1 cellular context compared by ENCODE assay signal in the genomic region with DNA sequence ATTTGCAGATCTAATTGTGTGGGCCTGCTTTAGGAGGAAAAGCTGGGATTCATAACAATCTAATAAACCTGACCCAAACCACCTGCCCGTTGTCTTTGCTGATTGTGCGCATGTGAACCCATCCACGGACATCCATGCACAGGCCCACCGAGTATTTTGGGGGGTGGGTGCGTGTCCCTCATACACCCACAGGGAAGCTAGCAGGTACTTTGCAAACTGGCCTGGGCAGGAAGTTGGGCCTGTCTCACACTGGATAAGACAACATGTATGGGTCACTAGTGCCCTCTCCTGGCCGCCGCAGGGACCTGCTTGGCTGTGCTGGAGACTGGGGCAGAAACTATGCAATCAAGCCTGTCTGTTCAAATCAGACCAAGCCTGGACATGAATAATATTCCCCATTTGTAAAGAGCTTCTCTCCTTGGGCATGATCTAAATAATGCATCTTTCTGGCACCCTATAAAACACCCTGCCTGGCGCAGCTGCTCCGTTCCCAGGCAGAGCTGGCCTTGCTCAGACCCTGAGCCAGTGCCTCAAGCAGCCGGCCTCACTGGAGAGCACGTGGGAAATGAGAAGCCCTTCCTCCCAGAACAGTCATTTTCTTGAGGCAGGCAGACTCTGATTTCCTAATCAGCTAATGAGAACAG.
A peak's percentile ranks its signal among the peaks of the same experiment; 100 is the strongest.
TF ChIP-seq lines count a peak whose summit lies in the region.

No MANE protein-coding gene starts in this region.

TF ChIP-seq in HepG2, 621 proteins besides CTCF, POLR2A, EP300 and RAD21 (continued from another document and continues in another):
- TF ChIP-seq, protein P1, sequence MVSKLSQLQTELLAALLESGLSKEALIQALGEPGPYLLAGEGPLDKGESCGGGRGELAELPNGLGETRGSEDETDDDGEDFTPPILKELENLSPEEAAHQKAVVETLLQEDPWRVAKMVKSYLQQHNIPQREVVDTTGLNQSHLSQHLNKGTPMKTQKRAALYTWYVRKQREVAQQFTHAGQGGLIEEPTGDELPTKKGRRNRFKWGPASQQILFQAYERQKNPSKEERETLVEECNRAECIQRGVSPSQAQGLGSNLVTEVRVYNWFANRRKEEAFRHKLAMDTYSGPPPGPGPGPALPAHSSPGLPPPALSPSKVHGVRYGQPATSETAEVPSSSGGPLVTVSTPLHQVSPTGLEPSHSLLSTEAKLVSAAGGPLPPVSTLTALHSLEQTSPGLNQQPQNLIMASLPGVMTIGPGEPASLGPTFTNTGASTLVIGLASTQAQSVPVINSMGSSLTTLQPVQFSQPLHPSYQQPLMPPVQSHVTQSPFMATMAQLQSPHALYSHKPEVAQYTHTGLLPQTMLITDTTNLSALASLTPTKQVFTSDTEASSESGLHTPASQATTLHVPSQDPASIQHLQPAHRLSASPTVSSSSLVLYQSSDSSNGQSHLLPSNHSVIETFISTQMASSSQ (IDR thresholded peaks at IDR 0.05; ENCODE audit: low read depth): no peak
- TF ChIP-seq, protein P1 (CRISPR knock-in tag; IDR thresholded peaks at IDR 0.05; ENCODE audit: borderline replicate concordance): 0 out of 2 replicates have a peak, but pooled peaks have one; percentile 33
- TF ChIP-seq KDM6A (CRISPR knock-in tag; IDR thresholded peaks at IDR 0.05; ENCODE audit: low read depth) (0 out of 2 replicates have a peak, but pooled peaks have one; percentile 11), FOXK1 (CRISPR knock-in tag; IDR thresholded peaks at IDR 0.05; ENCODE audit: borderline replicate concordance, low read depth) (no peak), ZNF543 (CRISPR knock-in tag; IDR thresholded peaks at IDR 0.05) (0 out of 2 replicates have a peak, but pooled peaks have one; percentile 48), MAFK (conservative IDR thresholded peaks at IDR 0.05 in 1 of 2, IDR thresholded peaks at IDR 0.05 in 1 of 2; ENCODE audit: low read length in 2 of 2) (no peak), GABPA (IDR thresholded peaks at IDR 0.05; ENCODE audit: low read depth, low read length) (no peak), GABPA (CRISPR knock-in tag; IDR thresholded peaks at IDR 0.05; ENCODE audit: low read depth) (no peak), CHD4 (IDR thresholded peaks at IDR 0.05; ENCODE audit: borderline replicate concordance, low read length) (peak; percentile 84; the same call in 1 of the 2 replicates), NRL (CRISPR knock-in tag; IDR thresholded peaks at IDR 0.05; ENCODE audit: borderline replicate concordance) (0 out of 2 replicates have a peak, but pooled peaks have one; percentile 46), ZC3H4 (CRISPR knock-in tag; IDR thresholded peaks at IDR 0.05; ENCODE audit: borderline replicate concordance) (0 out of 2 replicates have a peak, but pooled peaks have one; percentile 26), ZNF44 (CRISPR knock-in tag; IDR thresholded peaks at IDR 0.05) (peak; percentile 93), ZNF816 (CRISPR knock-in tag; IDR thresholded peaks at IDR 0.05; ENCODE audit: borderline replicate concordance) (0 out of 2 replicates have a peak, but pooled peaks have one; percentile 25), NFYB (CRISPR knock-in tag; IDR thresholded peaks at IDR 0.05) (no peak), SMC3 (IDR thresholded peaks at IDR 0.05; ENCODE audit: low read length) (peak; percentile 95), SALL1 (CRISPR knock-in tag; IDR thresholded peaks at IDR 0.05) (peak; percentile 69), KLF13 (CRISPR knock-in tag; IDR thresholded peaks at IDR 0.05) (no peak), RFX1 (IDR thresholded peaks at IDR 0.05) (no peak), POGZ (CRISPR knock-in tag; IDR thresholded peaks at IDR 0.05) (0 out of 2 replicates have a peak, but pooled peaks have one; percentile 29), ZNF383 (CRISPR knock-in tag; IDR thresholded peaks at IDR 0.05; ENCODE audit: borderline replicate concordance) (peak; percentile 96; the same call in 1 of the 2 replicates), ATRX (CRISPR knock-in tag; IDR thresholded peaks at IDR 0.05; ENCODE audit: borderline replicate concordance) (no peak), ZZZ3 (CRISPR knock-in tag; IDR thresholded peaks at IDR 0.05; ENCODE audit: borderline replicate concordance) (peak; percentile 57), LCORL (IDR thresholded peaks at IDR 0.05) (no peak), LCORL (CRISPR knock-in tag; IDR thresholded peaks at IDR 0.05) (peak; percentile 55), ZFY (CRISPR knock-in tag; IDR thresholded peaks at IDR 0.05) (peak; percentile 75)
- TF ChIP-seq, protein P2, sequence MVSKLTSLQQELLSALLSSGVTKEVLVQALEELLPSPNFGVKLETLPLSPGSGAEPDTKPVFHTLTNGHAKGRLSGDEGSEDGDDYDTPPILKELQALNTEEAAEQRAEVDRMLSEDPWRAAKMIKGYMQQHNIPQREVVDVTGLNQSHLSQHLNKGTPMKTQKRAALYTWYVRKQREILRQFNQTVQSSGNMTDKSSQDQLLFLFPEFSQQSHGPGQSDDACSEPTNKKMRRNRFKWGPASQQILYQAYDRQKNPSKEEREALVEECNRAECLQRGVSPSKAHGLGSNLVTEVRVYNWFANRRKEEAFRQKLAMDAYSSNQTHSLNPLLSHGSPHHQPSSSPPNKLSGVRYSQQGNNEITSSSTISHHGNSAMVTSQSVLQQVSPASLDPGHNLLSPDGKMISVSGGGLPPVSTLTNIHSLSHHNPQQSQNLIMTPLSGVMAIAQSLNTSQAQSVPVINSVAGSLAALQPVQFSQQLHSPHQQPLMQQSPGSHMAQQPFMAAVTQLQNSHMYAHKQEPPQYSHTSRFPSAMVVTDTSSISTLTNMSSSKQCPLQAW (CRISPR knock-in tag; IDR thresholded peaks at IDR 0.05): peak; percentile 77; the same call in 1 of the 2 replicates
- TF ChIP-seq, protein P3, sequence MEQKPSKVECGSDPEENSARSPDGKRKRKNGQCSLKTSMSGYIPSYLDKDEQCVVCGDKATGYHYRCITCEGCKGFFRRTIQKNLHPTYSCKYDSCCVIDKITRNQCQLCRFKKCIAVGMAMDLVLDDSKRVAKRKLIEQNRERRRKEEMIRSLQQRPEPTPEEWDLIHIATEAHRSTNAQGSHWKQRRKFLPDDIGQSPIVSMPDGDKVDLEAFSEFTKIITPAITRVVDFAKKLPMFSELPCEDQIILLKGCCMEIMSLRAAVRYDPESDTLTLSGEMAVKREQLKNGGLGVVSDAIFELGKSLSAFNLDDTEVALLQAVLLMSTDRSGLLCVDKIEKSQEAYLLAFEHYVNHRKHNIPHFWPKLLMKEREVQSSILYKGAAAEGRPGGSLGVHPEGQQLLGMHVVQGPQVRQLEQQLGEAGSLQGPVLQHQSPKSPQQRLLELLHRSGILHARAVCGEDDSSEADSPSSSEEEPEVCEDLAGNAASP (CRISPR knock-in tag; IDR thresholded peaks at IDR 0.05; ENCODE audit: borderline replicate concordance): 0 out of 2 replicates have a peak, but pooled peaks have one; percentile 26
- TF ChIP-seq, protein P4, sequence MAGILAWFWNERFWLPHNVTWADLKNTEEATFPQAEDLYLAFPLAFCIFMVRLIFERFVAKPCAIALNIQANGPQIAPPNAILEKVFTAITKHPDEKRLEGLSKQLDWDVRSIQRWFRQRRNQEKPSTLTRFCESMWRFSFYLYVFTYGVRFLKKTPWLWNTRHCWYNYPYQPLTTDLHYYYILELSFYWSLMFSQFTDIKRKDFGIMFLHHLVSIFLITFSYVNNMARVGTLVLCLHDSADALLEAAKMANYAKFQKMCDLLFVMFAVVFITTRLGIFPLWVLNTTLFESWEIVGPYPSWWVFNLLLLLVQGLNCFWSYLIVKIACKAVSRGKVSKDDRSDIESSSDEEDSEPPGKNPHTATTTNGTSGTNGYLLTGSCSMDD (CRISPR knock-in tag; IDR thresholded peaks at IDR 0.05): no peak
- TF ChIP-seq, protein P5, sequence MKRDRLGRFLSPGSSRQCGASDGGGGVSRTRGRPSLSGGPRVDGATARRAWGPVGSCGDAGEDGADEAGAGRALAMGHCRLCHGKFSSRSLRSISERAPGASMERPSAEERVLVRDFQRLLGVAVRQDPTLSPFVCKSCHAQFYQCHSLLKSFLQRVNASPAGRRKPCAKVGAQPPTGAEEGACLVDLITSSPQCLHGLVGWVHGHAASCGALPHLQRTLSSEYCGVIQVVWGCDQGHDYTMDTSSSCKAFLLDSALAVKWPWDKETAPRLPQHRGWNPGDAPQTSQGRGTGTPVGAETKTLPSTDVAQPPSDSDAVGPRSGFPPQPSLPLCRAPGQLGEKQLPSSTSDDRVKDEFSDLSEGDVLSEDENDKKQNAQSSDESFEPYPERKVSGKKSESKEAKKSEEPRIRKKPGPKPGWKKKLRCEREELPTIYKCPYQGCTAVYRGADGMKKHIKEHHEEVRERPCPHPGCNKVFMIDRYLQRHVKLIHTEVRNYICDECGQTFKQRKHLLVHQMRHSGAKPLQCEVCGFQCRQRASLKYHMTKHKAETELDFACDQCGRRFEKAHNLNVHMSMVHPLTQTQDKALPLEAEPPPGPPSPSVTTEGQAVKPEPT (CRISPR knock-in tag; IDR thresholded peaks at IDR 0.05; ENCODE audit: low read depth): peak; percentile 79; the same call in 1 of the 2 replicates
- TF ChIP-seq, protein P6, sequence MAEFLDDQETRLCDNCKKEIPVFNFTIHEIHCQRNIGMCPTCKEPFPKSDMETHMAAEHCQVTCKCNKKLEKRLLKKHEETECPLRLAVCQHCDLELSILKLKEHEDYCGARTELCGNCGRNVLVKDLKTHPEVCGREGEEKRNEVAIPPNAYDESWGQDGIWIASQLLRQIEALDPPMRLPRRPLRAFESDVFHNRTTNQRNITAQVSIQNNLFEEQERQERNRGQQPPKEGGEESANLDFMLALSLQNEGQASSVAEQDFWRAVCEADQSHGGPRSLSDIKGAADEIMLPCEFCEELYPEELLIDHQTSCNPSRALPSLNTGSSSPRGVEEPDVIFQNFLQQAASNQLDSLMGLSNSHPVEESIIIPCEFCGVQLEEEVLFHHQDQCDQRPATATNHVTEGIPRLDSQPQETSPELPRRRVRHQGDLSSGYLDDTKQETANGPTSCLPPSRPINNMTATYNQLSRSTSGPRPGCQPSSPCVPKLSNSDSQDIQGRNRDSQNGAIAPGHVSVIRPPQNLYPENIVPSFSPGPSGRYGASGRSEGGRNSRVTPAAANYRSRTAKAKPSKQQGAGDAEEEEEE (CRISPR knock-in tag; IDR thresholded peaks at IDR 0.05; ENCODE audit: borderline replicate concordance): no peak
- TF ChIP-seq, protein P7, sequence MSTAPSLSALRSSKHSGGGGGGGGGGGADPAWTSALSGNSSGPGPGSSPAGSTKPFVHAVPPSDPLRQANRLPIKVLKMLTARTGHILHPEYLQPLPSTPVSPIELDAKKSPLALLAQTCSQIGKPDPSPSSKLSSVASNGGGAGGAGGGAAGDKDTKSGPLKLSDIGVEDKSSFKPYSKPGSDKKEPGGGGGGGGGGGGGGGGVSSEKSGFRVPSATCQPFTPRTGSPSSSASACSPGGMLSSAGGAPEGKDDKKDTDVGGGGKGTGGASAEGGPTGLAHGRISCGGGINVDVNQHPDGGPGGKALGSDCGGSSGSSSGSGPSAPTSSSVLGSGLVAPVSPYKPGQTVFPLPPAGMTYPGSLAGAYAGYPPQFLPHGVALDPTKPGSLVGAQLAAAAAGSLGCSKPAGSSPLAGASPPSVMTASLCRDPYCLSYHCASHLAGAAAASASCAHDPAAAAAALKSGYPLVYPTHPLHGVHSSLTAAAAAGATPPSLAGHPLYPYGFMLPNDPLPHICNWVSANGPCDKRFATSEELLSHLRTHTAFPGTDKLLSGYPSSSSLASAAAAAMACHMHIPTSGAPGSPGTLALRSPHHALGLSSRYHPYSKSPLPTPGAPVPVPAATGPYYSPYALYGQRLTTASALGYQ (CRISPR knock-in tag; IDR thresholded peaks at IDR 0.05): 0 out of 2 replicates have a peak, but pooled peaks have one; percentile 2
- TF ChIP-seq, protein P8, sequence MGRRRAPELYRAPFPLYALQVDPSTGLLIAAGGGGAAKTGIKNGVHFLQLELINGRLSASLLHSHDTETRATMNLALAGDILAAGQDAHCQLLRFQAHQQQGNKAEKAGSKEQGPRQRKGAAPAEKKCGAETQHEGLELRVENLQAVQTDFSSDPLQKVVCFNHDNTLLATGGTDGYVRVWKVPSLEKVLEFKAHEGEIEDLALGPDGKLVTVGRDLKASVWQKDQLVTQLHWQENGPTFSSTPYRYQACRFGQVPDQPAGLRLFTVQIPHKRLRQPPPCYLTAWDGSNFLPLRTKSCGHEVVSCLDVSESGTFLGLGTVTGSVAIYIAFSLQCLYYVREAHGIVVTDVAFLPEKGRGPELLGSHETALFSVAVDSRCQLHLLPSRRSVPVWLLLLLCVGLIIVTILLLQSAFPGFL (CRISPR knock-in tag; IDR thresholded peaks at IDR 0.05): no peak
- TF ChIP-seq, protein P9, sequence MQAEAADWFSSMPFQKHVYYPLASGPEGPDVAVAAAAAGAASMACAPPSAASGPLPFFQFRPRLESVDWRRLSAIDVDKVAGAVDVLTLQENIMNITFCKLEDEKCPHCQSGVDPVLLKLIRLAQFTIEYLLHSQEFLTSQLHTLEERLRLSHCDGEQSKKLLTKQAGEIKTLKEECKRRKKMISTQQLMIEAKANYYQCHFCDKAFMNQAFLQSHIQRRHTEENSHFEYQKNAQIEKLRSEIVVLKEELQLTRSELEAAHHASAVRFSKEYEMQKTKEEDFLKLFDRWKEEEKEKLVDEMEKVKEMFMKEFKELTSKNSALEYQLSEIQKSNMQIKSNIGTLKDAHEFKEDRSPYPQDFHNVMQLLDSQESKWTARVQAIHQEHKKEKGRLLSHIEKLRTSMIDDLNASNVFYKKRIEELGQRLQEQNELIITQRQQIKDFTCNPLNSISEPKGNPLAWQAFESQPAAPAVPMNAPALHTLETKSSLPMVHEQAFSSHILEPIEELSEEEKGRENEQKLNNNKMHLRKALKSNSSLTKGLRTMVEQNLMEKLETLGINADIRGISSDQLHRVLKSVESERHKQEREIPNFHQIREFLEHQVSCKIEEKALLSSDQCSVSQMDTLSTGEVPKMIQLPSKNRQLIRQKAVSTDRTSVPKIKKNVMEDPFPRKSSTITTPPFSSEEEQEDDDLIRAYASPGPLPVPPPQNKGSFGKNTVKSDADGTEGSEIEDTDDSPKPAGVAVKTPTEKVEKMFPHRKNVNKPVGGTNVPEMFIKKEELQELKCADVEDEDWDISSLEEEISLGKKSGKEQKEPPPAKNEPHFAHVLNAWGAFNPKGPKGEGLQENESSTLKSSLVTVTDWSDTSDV (CRISPR knock-in tag; IDR thresholded peaks at IDR 0.05): no peak
